Comparison of ENCODE assay signal across 36 cellular contexts in genomic region chr3:98628317-98628716, GRCh38.
"Had no signal": no experiment of that assay in that cellular context is flagged by ENCODE, and none has a peak within 500 bp of the region (broad histone marks: within the 10 kb centered on the region; RNA-seq: fewer than 3 reads in every experiment).

No MANE protein-coding gene starts in this region.

- ATAC-seq: activated CD8-positive, alpha-beta T cell treated with anti-CD3 and anti-CD28 coated beads for 36 hours; activated naive CD8-positive, alpha-beta T cell treated with anti-CD3 and anti-CD28 coated beads, Interleukin-2, amount 50 U/mL, for 24 hours; activated T-cell treated with anti-CD3 and anti-CD28 coated beads, Interleukin-2, amount 50 U/mL, for 4 hours; activated T-cell treated with anti-CD3 and anti-CD28 coated beads, Interleukin-2, amount 50 U/mL, for 72 hours; activated T-helper 17 cell treated with anti-CD3 and anti-CD28 coated beads, Interleukin-2, amount 50 U/mL, for 72 hours had no signal

- H3K36me3 ChIP-seq: ascending aorta, cardiac muscle cell, colonic mucosa had no signal

- H3K27me3 ChIP-seq: ascending aorta, cardiac muscle cell, colonic mucosa had no signal

- H3K4me3 ChIP-seq: ascending aorta, cardiac muscle cell, colonic mucosa had no signal

- H3K36me3 Mint-ChIP-seq: activated CD4-positive, alpha-beta memory T cell treated with anti-CD3 and anti-CD28 coated beads for 36 hours; activated naive CD8-positive, alpha-beta T cell; activated naive CD8-positive, alpha-beta T cell treated with anti-CD3 and anti-CD28 coated beads, Interleukin-2, amount 10 ng/mL, durations not matched to agents 7 days and 5 days; brain had no signal

- H3K9me3 Mint-ChIP-seq: activated B cell treated with CpG ODN at 0.5 μM for 24 hours; activated CD4-positive, alpha-beta memory T cell treated with anti-CD3 and anti-CD28 coated beads for 36 hours; activated CD4-positive, alpha-beta T cell treated with anti-CD3 and anti-CD28 coated beads, Interleukin-2, amount 10 ng/mL, durations not matched to agents 24 days and 14 days; activated CD8-positive, alpha-beta T cell treated with anti-CD3 and anti-CD28 coated beads for 36 hours; activated naive CD4-positive, alpha-beta T cell treated with anti-CD3 and anti-CD28 coated beads for 36 hours; activated naive CD8-positive, alpha-beta T cell treated with anti-CD3 and anti-CD28 coated beads, Interleukin-2, amount 10 ng/mL, durations not matched to agents 7 days and 5 days; activated naive CD8-positive, alpha-beta T cell treated with anti-CD3 and anti-CD28 coated beads, Interleukin-2, amount 50 U/mL, for 24 hours; activated T-cell treated with anti-CD3 and anti-CD28 coated beads, Interleukin-2, amount 50 U/mL, for 4 hours; activated T-cell treated with anti-CD3 and anti-CD28 coated beads, Interleukin-2, amount 50 U/mL, for 72 hours; activated T-helper 1 cell treated with anti-CD3 and anti-CD28 coated beads, Interleukin-12 subunit alpha, Interleukin-12 subunit beta, Interleukin-2, Interleukin-4 antibody, amounts not matched to agents 30 ng/mL and 10 ng/mL and 1 ng/mL, durations not matched to agents 14 hours and 24 hours and 36 hours; activated T-helper 17 cell treated with anti-CD3 and anti-CD28 coated beads, Interleukin-2, amount 50 U/mL, for 72 hours; brain; central memory CD8-positive, alpha-beta T cell; T-helper 2 cell treated with Interferon-gamma antibody and Interleukin-4, amounts not matched to agents 5 μg/mL and 100 μg/mL, for 36 hours had no signal

- DNase-seq: activated B cell treated with CpG ODN at 0.5 μM for 24 hours; activated CD4-positive, alpha-beta memory T cell treated with anti-CD3 and anti-CD28 coated beads for 36 hours; activated CD4-positive, alpha-beta T cell treated with anti-CD3 and anti-CD28 coated beads for 4 hours; activated CD4-positive, alpha-beta T cell treated with anti-CD3 and anti-CD28 coated beads, Interleukin-2, amount 10 ng/mL, durations not matched to agents 24 days and 14 days; activated CD4-positive, alpha-beta T cell treated with anti-CD3 and anti-CD28 coated beads, Interleukin-2, amount 50 U/mL, for 1 hour; activated CD4-positive, alpha-beta T cell treated with anti-CD3 and anti-CD28 coated beads, Interleukin-2, amount 50 U/mL, for 4 hours; activated CD4-positive, CD25-positive, alpha-beta regulatory T cell treated with anti-CD3 and anti-CD28 coated beads, Interleukin-2, amount 50 U/mL, for 72 hours; activated CD8-positive, alpha-beta memory T cell treated with anti-CD3 and anti-CD28 coated beads, Interleukin-2, amount 50 U/mL, for 4 hours; activated CD8-positive, alpha-beta T cell treated with anti-CD3 and anti-CD28 coated beads for 36 hours; activated effector memory CD4-positive, alpha-beta T cell treated with anti-CD3 and anti-CD28 coated beads, Interleukin-2, amount 50 U/mL, for 16 hours; activated gamma-delta T cell treated with Interleukin-2 at 50 U/mL for 16 hours; activated naive CD4-positive, alpha-beta T cell; activated naive CD4-positive, alpha-beta T cell treated with anti-CD3 and anti-CD28 coated beads for 36 hours; activated naive CD4-positive, alpha-beta T cell treated with anti-CD3 and anti-CD28 coated beads, Interleukin-2, amount 50 U/mL, for 16 hours; activated naive CD8-positive, alpha-beta T cell treated with anti-CD3 and anti-CD28 coated beads, Interleukin-2, amount 10 ng/mL, durations not matched to agents 7 days and 5 days; activated naive CD8-positive, alpha-beta T cell treated with anti-CD3 and anti-CD28 coated beads, Interleukin-2, amount 50 U/mL, for 24 hours; activated T-cell treated with anti-CD3 and anti-CD28 coated beads for 4 hours; activated T-cell treated with anti-CD3 and anti-CD28 coated beads, Interleukin-2, amount 50 U/mL, for 1 hour; activated T-cell treated with anti-CD3 and anti-CD28 coated beads, Interleukin-2, amount 50 U/mL, for 4 hours; activated T-cell treated with anti-CD3 and anti-CD28 coated beads, Interleukin-2, amount 50 U/mL, for 72 hours; amygdala; anterior cingulate cortex; caudate nucleus; cerebellar nuclear complex; colonic mucosa; T-helper 2 cell; T-helper 9 cell had no signal

- H3K4me1 ChIP-seq: ascending aorta, colonic mucosa had no signal

- H3K27ac ChIP-seq: ascending aorta, cardiac muscle cell, colonic mucosa, VCaP had no signal

- H3K9me3 ChIP-seq: ascending aorta, colonic mucosa had no signal

- H3K27ac Mint-ChIP-seq: activated B cell treated with CpG ODN at 0.5 μM for 24 hours; activated CD4-positive, alpha-beta memory T cell treated with anti-CD3 and anti-CD28 coated beads for 36 hours; activated CD4-positive, alpha-beta T cell treated with anti-CD3 and anti-CD28 coated beads, Interleukin-2, amount 10 ng/mL, durations not matched to agents 24 days and 14 days; activated CD8-positive, alpha-beta T cell treated with anti-CD3 and anti-CD28 coated beads for 36 hours; activated naive CD4-positive, alpha-beta T cell treated with anti-CD3 and anti-CD28 coated beads for 36 hours; activated naive CD8-positive, alpha-beta T cell; activated naive CD8-positive, alpha-beta T cell treated with anti-CD3 and anti-CD28 coated beads, Interleukin-2, amount 10 ng/mL, durations not matched to agents 7 days and 5 days; activated naive CD8-positive, alpha-beta T cell treated with anti-CD3 and anti-CD28 coated beads, Interleukin-2, amount 50 U/mL, for 24 hours; activated T-cell treated with anti-CD3 and anti-CD28 coated beads, Interleukin-2, amount 50 U/mL, for 72 hours; activated T-helper 1 cell treated with anti-CD3 and anti-CD28 coated beads, Interleukin-12 subunit alpha, Interleukin-12 subunit beta, Interleukin-2, Interleukin-4 antibody, amounts not matched to agents 30 ng/mL and 10 ng/mL and 1 ng/mL, durations not matched to agents 14 hours and 24 hours and 36 hours; activated T-helper 17 cell treated with anti-CD3 and anti-CD28 coated beads, Interleukin-2, amount 50 U/mL, for 72 hours; brain; T-helper 2 cell treated with Interferon-gamma antibody and Interleukin-4, amounts not matched to agents 5 μg/mL and 100 μg/mL, for 36 hours had no signal
